Comparison of ENCODE assay signal across 15 cellular contexts in the genomic region with DNA sequence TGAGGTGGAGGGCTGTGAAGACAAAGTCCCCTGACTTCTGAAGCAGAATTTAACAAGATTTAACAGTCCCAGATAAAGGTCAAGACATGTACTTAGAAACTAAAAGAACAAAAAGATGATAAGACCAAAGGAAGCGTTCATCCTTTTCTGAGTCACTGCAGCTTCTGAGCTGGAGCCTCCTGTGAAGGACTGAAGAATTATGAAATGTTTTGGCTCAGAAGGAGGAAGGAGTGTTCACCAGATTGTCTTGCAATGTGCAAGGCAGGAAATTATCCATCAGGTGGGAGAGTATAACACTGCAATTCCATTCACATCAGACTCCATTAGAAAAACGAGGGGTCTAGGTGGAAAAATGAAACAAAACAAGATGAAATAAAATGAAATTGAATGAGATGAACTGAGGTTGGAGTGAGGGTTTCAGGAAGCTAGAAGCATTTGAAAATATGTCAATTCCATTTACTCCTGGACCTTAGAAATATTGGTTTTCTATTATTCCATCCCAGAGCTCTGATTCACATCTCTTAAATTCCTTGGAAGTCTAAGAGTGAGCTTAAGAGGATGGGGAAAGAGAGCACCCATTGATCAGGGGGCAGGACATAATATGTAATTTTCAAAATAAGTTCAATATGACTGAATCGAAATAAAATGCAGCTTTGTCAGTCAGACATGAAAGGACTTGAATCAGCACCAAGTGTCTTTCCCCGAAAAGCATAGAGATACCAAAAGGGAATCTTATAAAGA.
DNase-seq lines count a peak whose midpoint lies in the region; ATAC-seq, FAIRE-seq and TF ChIP-seq lines count a peak whose summit lies in the region.
"Had no signal": no experiment of that assay in that cellular context is flagged by ENCODE, and none has a peak within 500 bp of the region (broad histone marks: within the 10 kb centered on the region; RNA-seq: fewer than 3 reads in every experiment).

No MANE protein-coding gene starts in this region.

- no peak for ATAC-seq in HG02588 (IDR thresholded peaks at IDR 0.05; ENCODE audit: unreplicated experiment)
- no peak for ATAC-seq in HG02571 (IDR thresholded peaks at IDR 0.05; ENCODE audit: unreplicated experiment)
- ATAC-seq: effector memory CD8-positive, alpha-beta T cell; natural killer cell had no signal

- H3K4me3 Mint-ChIP-seq in mesothelial cell of epicardium = no peak overlapping the region
- H3K4me3 Mint-ChIP-seq: activated naive CD8-positive, alpha-beta T cell treated with anti-CD3 and anti-CD28 coated beads for 36 hours; effector memory CD8-positive, alpha-beta T cell; natural killer cell had no signal

- H3K36me3 Mint-ChIP-seq in mesothelial cell of epicardium = no peaks in the 10 kb centered on the region
- H3K36me3 Mint-ChIP-seq: activated naive CD8-positive, alpha-beta T cell treated with anti-CD3 and anti-CD28 coated beads for 36 hours; natural killer cell had no signal

- DNase-seq in EH (ENCODE audit: low read depth) = peak; percentile 77
- peak; percentile 26 to 60 for DNase-seq in NOMO-1 (lab: John Stamatoyannopoulos, UW; ENCODE audit: unreplicated experiment in 2 of 2)
- no peak for DNase-seq in mesothelial cell of epicardium (ENCODE audit: low spot score in 2 of 2, unreplicated experiment in 2 of 2)
- no peak for DNase-seq in HT-29 (ENCODE audit: low spot score)
- no peak for DNase-seq in ureter (ENCODE audit: low spot score)
- DNase-seq: activated naive CD8-positive, alpha-beta T cell treated with anti-CD3 and anti-CD28 coated beads for 36 hours; effector memory CD8-positive, alpha-beta T cell; natural killer cell; NCI-H1417 treated with DMSO at 0.1 percent for 48 hours; stimulated activated CD8-positive, alpha-beta memory T cell treated with anti-CD3 and anti-CD28 coated beads, Interleukin-4, amount 100 ng/mL, for 48 hours; T-helper 2 cell had no signal

- peak; percentile 33 for FAIRE-seq in endometrium (lab: Jason Lieb, UNC)
- FAIRE-seq: GM12892 had no signal

- H3K27me3 Mint-ChIP-seq in mesothelial cell of epicardium (ENCODE audit: low read depth) = no peaks in the 10 kb centered on the region
- H3K27me3 Mint-ChIP-seq: effector memory CD8-positive, alpha-beta T cell had no signal

- H3K27ac Mint-ChIP-seq in mesothelial cell of epicardium = peak overlapping the region; percentile 73
- H3K27ac Mint-ChIP-seq: activated naive CD8-positive, alpha-beta T cell treated with anti-CD3 and anti-CD28 coated beads for 36 hours; effector memory CD8-positive, alpha-beta T cell; natural killer cell had no signal

- TF ChIP-seq CTCF in mesothelial cell of epicardium (IDR thresholded peaks at IDR 0.05; ENCODE audit: unreplicated experiment) = no peak

- H3K9me3 Mint-ChIP-seq in mesothelial cell of epicardium = peaks cover 3% of the 10 kb centered on the region
- H3K9me3 Mint-ChIP-seq: activated naive CD8-positive, alpha-beta T cell treated with anti-CD3 and anti-CD28 coated beads for 36 hours; effector memory CD8-positive, alpha-beta T cell had no signal

- peaks cover 19% of the 10 kb centered on the region for H3K4me1 Mint-ChIP-seq in mesothelial cell of epicardium
- H3K4me1 Mint-ChIP-seq: activated naive CD8-positive, alpha-beta T cell treated with anti-CD3 and anti-CD28 coated beads for 36 hours; natural killer cell had no signal

Comparison
In these comparisons a context has a peak if more than half of its experiments do, and no peak if none do; other contexts are left out.
1. DNase-seq: peak in EH (single experiment) and NOMO-1 (2 of 2); none in mesothelial cell of epicardium (0 of 2), HT-29 (single experiment) and ureter (single experiment).